In genomic region chr7:98091061-98091460, GRCh38 we compare ENCODE assay signal across 18 cellular contexts. TPM values are rescaled to one million over a fixed set of nuclear protein-coding genes. Genes with fewer than 3 reads are reported as not detected.
DNase-seq lines count a peak whose midpoint lies in the region; ATAC-seq and TF ChIP-seq lines count a peak whose summit lies in the region.
"Had no signal": no experiment of that assay in that cellular context is flagged by ENCODE, and none has a peak within 500 bp of the region (broad histone marks: within the 10 kb centered on the region; RNA-seq: fewer than 3 reads in every experiment).

No MANE protein-coding gene starts in this region.

- DNase-seq in A172 (ENCODE audit: low spot score) (peak; percentile 19), HS-5 (ENCODE audit: low read depth) (peak; percentile 11), RWPE1 (ENCODE audit: low spot score) (peak; percentile 62), foreskin keratinocyte (peak; percentile 85 to 95), heart left ventricle (no peak), NCI-H1092 treated with DMSO at 0.1 percent for 48 hours (lab: John Stamatoyannopoulos, UW) (no peak), cerebellar cortex (ENCODE audit: low spot score) (no peak)
- DNase-seq: CD8-positive, alpha-beta memory T cell; KG1; MM.1S; NCI-H1105; NCI-H1694; NCI-H345; NCI-H526; NK-92 treated with Interleukin-12 subunit alpha and Interleukin-12 subunit beta, amount 100 ng/mL, for 24 hours had no signal

- H3K36me3 ChIP-seq in heart left ventricle, result no peaks in the 10 kb centered on the region
- H3K36me3 ChIP-seq: BLaER1, HAP-1 had no signal

- ATAC-seq in foreskin keratinocyte, result peak; percentile 72
- no peak for ATAC-seq in GM19467 (IDR thresholded peaks at IDR 0.05; ENCODE audit: unreplicated experiment)
- ATAC-seq in heart left ventricle, result no peak

- POLR2A ChIA-PET in RWPE1 (lab: Yijun Ruan, JAX; ENCODE audit: low non-redundant PET), result no interaction called here

- TF ChIP-seq CTCF in RWPE1 (conservative IDR thresholded peaks at IDR 0.05; ENCODE audit: low read depth) (no peak), foreskin keratinocyte (conservative IDR thresholded peaks at IDR 0.05) (no peak), heart left ventricle (IDR thresholded peaks at IDR 0.05) (no peak)

- peaks cover 5% of the 10 kb centered on the region for H3K4me1 ChIP-seq in foreskin keratinocyte
- no peaks in the 10 kb centered on the region for H3K4me1 ChIP-seq in heart left ventricle
- H3K4me1 ChIP-seq: BLaER1, HAP-1 had no signal

- H3K4me3 ChIP-seq in heart left ventricle, result no peak overlapping the region
- H3K4me3 ChIP-seq: BLaER1, HAP-1 had no signal

- CTCF ChIA-PET in RWPE1 (lab: Yijun Ruan, JAX), result interaction anchor here (0.6 kb wide), 1 partner anchor 64 kb away, joined by 3 read pairs; no protein-coding TSS in a partner anchor

- H3K9me3 ChIP-seq in heart left ventricle, result peaks cover 0 to 34% (median 10%) of the 10 kb centered on the region in 12 donors

- H3K27ac ChIP-seq in RWPE1 (no peak overlapping the region), foreskin keratinocyte (no peak overlapping the region), heart left ventricle (no peak overlapping the region)
- H3K27ac ChIP-seq: BLaER1 had no signal

- no peak for TF ChIP-seq POLR2A in heart left ventricle (IDR thresholded peaks at IDR 0.05)

- H3K27me3 ChIP-seq in foreskin keratinocyte, result no peaks in the 10 kb centered on the region
- peaks cover 0 to 6% (median 0%) of the 10 kb centered on the region in 9 donors for H3K27me3 ChIP-seq in heart left ventricle
- H3K27me3 ChIP-seq: BLaER1 had no signal

- 69 to 80% (median 73%) methylated on average over 2 of the region's 2 CpGs for WGBS in heart left ventricle, 4 donors

- intact Hi-C loops in heart left ventricle (cut with DNase I), result loop anchor here in 1 of 10 donors (10.0 kb wide), 1 partner anchor 66 kb away; no protein-coding TSS in a partner anchor

RNA-seq across cellular contexts. Expression of gene LMTK2, which starts 15.6 kb away (rescaled TPM):
- total RNA-seq in A172 (2014; rRNA removed; shearing (Covaris generic)), result 8.7 and 9.3 TPM in 2 replicates
- total RNA-seq in foreskin keratinocyte (13.8 and 14.2 TPM in 2 replicates), heart left ventricle (10 to 100 TPM; 18.8 to 58.3 (median 34.5) TPM)
- polyA plus RNA-seq in foreskin keratinocyte (2.2 and 2.7 TPM in 2 replicates), heart left ventricle (10 to 100 TPM in 1 of 2 donors, 1 to 10 TPM in 1; 6.3 to 10.1 TPM)

Comparison
In these comparisons a context has a peak if more than half of its experiments do, and no peak if none do; other contexts are left out.
1. DNase-seq: peak in A172 (single experiment), HS-5 (single experiment), RWPE1 (single experiment) and foreskin keratinocyte (2 of 2); none in heart left ventricle (0 of 5), NCI-H1092 treated with DMSO at 0.1 percent for 48 hours (single experiment) and cerebellar cortex (single experiment).